8 cellular contexts compared by ENCODE assay signal in genomic region chr10:12241810-12242529, GRCh38. TPM values are rescaled to one million over a fixed set of nuclear protein-coding genes. Genes with fewer than 3 reads are reported as not detected.
DNase-seq lines count a peak whose midpoint lies in the region; ATAC-seq and TF ChIP-seq lines count a peak whose summit lies in the region.

No MANE protein-coding gene starts in this region.

- no peak for ATAC-seq in naive thymus-derived CD8-positive, alpha-beta T cell
- ATAC-seq in GM18520 (IDR thresholded peaks at IDR 0.05; ENCODE audit: unreplicated experiment), result no peak
- no peak for ATAC-seq in GM21515 (IDR thresholded peaks at IDR 0.05; ENCODE audit: unreplicated experiment)
- no peak for ATAC-seq in GM19397 (IDR thresholded peaks at IDR 0.05; ENCODE audit: unreplicated experiment)

- H3K27ac ChIP-seq in brain microvascular endothelial cell, result peak overlapping the region; percentile 15

- peaks cover 37% of the 10 kb centered on the region for H3K36me3 ChIP-seq in brain microvascular endothelial cell (replicated peaks)

- no peaks in the 10 kb centered on the region for H3K27me3 Mint-ChIP-seq in naive thymus-derived CD8-positive, alpha-beta T cell

- H3K27me3 ChIP-seq in brain microvascular endothelial cell (replicated peaks), result no peaks in the 10 kb centered on the region

- H3K36me3 Mint-ChIP-seq in naive thymus-derived CD8-positive, alpha-beta T cell, result peaks cover 6 to 89% (median 19%) of the 10 kb centered on the region in 3 donors

- DNase-seq in stimulated activated naive CD4-positive, alpha-beta T cell treated with Interleukin-2 at 50 U/mL for 16 hours (lab: John Stamatoyannopoulos, UW), result peak; percentile 75
- DNase-seq in stimulated activated naive CD4-positive, alpha-beta T cell (lab: John Stamatoyannopoulos, UW), result no peak
- DNase-seq in brain microvascular endothelial cell, result peak; percentile 66
- DNase-seq in naive thymus-derived CD8-positive, alpha-beta T cell, result no peak
- no peak for DNase-seq in erythroblast (lab: John Stamatoyannopoulos, UW)

- H3K27ac Mint-ChIP-seq in naive thymus-derived CD8-positive, alpha-beta T cell, result peak overlapping the region in 9 of 10 donors; percentile 46 to 91 (median 72)

- in situ Hi-C loops in brain microvascular endothelial cell (cut with HindIII; ENCODE audit: low pct_ligation_motif_present, low sequenced_read_pairs), result no loop called here

- peaks cover 0 to 50% (median 8%) of the 10 kb centered on the region in 4 donors for H3K4me1 Mint-ChIP-seq in naive thymus-derived CD8-positive, alpha-beta T cell

- peak overlapping the region in 1 of 10 donors; percentile 9 for H3K4me3 Mint-ChIP-seq in naive thymus-derived CD8-positive, alpha-beta T cell

- no peak for TF ChIP-seq POLR2A in erythroblast (IDR thresholded peaks at IDR 0.05; ENCODE audit: low read length)

- no peak overlapping the region for H3K4me3 ChIP-seq in brain microvascular endothelial cell (ENCODE audit: low read depth, low read length)

- TF ChIP-seq CTCF in brain microvascular endothelial cell (IDR thresholded peaks at IDR 0.05; ENCODE audit: low read depth, low read length, missing control alignments), result no peak

- POLR2A ChIA-PET in naive thymus-derived CD8-positive, alpha-beta T cell (lab: Charles Lee), result interaction anchor here (0.6 kb wide), 1 partner anchor 58 kb away, joined by 3 read pairs; no protein-coding TSS in a partner anchor

- H3K9me3 Mint-ChIP-seq in naive thymus-derived CD8-positive, alpha-beta T cell, result no peaks in the 10 kb centered on the region

RNA-seq across cellular contexts. Expression of gene CDC123, which starts 46.0 kb away (rescaled TPM):
- total RNA-seq in naive thymus-derived CD8-positive, alpha-beta T cell, result 10 to 100 TPM; 42.3 to 42.9 TPM
- 10 to 100 TPM; 83.1 to 91.0 (median 83.6) TPM for polyA plus RNA-seq in naive thymus-derived CD8-positive, alpha-beta T cell

RNA-seq across cellular contexts. Expression of gene NUDT5, which starts 46.3 kb away (rescaled TPM):
- 10 to 100 TPM; 50.7 to 55.7 TPM for total RNA-seq in naive thymus-derived CD8-positive, alpha-beta T cell
- 10 to 100 TPM; 45.0 to 52.7 (median 49.5) TPM for polyA plus RNA-seq in naive thymus-derived CD8-positive, alpha-beta T cell

Comparison
In these comparisons a context has a peak if more than half of its experiments do, and no peak if none do; other contexts are left out.
1. DNase-seq: peak in stimulated activated naive CD4-positive, alpha-beta T cell treated with Interleukin-2 at 50 U/mL for 16 hours (single experiment) and brain microvascular endothelial cell (single experiment); none in stimulated activated naive CD4-positive, alpha-beta T cell (0 of 6), naive thymus-derived CD8-positive, alpha-beta T cell (0 of 10) and erythroblast (0 of 2).